30 cellular contexts compared by ENCODE assay signal in genomic region chr14:99382071-99382640, GRCh38.
"Had no signal": no experiment of that assay in that cellular context is flagged by ENCODE, and none has a peak within 500 bp of the region (broad histone marks: within the 10 kb centered on the region; RNA-seq: fewer than 3 reads in every experiment).

No MANE protein-coding gene starts in this region.

- H3K36me3 Mint-ChIP-seq: activated naive CD8-positive, alpha-beta T cell; natural killer cell treated with Interleukin-12 subunit alpha and Interleukin-12 subunit beta and Interleukin-15 and Interleukin-18, amount 100 ng/mL, for 72 hours; stimulated activated naive B cell treated with anti-CD40 and anti-IgM and Interleukin-4, amounts not matched to agents 10 μg/mL and 1 μg/mL and 100 μg/mL, for 72 hours; T-cell had no signal

- H3K4me3 Mint-ChIP-seq: activated B cell treated with CpG ODN at 0.5 μM for 24 hours; activated CD8-positive, alpha-beta T cell treated with anti-CD3 and anti-CD28 coated beads for 36 hours; activated naive CD8-positive, alpha-beta T cell; natural killer cell treated with Interleukin-12 subunit alpha and Interleukin-12 subunit beta and Interleukin-15 and Interleukin-18, amount 100 ng/mL, for 72 hours; stimulated activated naive B cell treated with anti-CD40 and anti-IgM and Interleukin-4, amounts not matched to agents 10 μg/mL and 1 μg/mL and 100 μg/mL, for 72 hours; T-cell had no signal

- DNase-seq: activated B cell treated with CpG ODN at 0.5 μM for 24 hours; activated CD4-positive, alpha-beta T cell treated with anti-CD3 and anti-CD28 coated beads, Interleukin-2, amount 50 U/mL, for 1 hour; activated CD8-positive, alpha-beta T cell treated with anti-CD3 and anti-CD28 coated beads for 36 hours; activated naive CD4-positive, alpha-beta T cell treated with Interleukin-2 at 50 U/mL for 16 hours; activated T-cell treated with anti-CD3 and anti-CD28 coated beads, Interleukin-2, amount 50 U/mL, for 48 hours; adrenal gland; dermis blood vessel endothelial cell; effector CD4-positive, alpha-beta T cell; islet precursor cell; left cardiac atrium; mesenchymal stem cell; ovary; small intestine; stimulated activated CD4-positive, alpha-beta T cell treated with anti-CD3 and anti-CD28 coated beads, Interleukin-1b, Interleukin-23, amount 100 ng/mL, for 48 hours; stimulated activated CD4-positive, alpha-beta T cell treated with anti-CD3 and anti-CD28 coated beads, Interleukin-4, amount 100 ng/mL, for 4 hours; stimulated activated CD8-positive, alpha-beta memory T cell treated with anti-CD3 and anti-CD28 coated beads, Interleukin-4, amount 100 ng/mL, for 48 hours; stimulated activated naive B cell treated with anti-CD40 and anti-IgM and Interleukin-4, amounts not matched to agents 10 μg/mL and 1 μg/mL and 100 μg/mL, for 72 hours; stomach; T-cell; thyroid gland; upper lobe of left lung had no signal

- H3K4me3 ChIP-seq: adrenal gland, body of pancreas, hepatocyte, ovary, right lobe of liver, stomach, thyroid gland, upper lobe of left lung, vagina had no signal

- H3K36me3 ChIP-seq: adrenal gland, ovary, right lobe of liver, stomach, thyroid gland, upper lobe of left lung, vagina had no signal

- H3K9me3 ChIP-seq: adrenal gland, body of pancreas, ovary, right lobe of liver, stomach, thyroid gland, upper lobe of left lung, vagina had no signal

- H3K27me3 ChIP-seq: body of pancreas, hepatocyte, ovary, right lobe of liver, thyroid gland, upper lobe of left lung, vagina had no signal

- H3K9me3 Mint-ChIP-seq: activated B cell treated with CpG ODN at 0.5 μM for 24 hours; activated CD8-positive, alpha-beta T cell treated with anti-CD3 and anti-CD28 coated beads for 36 hours; activated T-helper 2 cell treated with anti-CD3 and anti-CD28 coated beads, Interferon-gamma antibody, Interleukin-2, Interleukin-4, amounts not matched to agents 10 μg/mL and 5 μg/mL and 100 μg/mL, durations not matched to agents 14 hours and 24 hours and 36 hours; natural killer cell treated with Interleukin-12 subunit alpha and Interleukin-12 subunit beta and Interleukin-15 and Interleukin-18, amount 100 ng/mL, for 72 hours; stimulated activated naive B cell treated with anti-CD40 and anti-IgM and Interleukin-4, amounts not matched to agents 10 μg/mL and 1 μg/mL and 100 μg/mL, for 72 hours; T-cell had no signal

- H3K4me2 ChIP-seq: hepatocyte had no signal

- H3K27ac ChIP-seq: adrenal gland, body of pancreas, epithelial cell of prostate, hepatocyte, ovary, right lobe of liver, stomach, thyroid gland, upper lobe of left lung, vagina had no signal

- H2AFZ ChIP-seq: hepatocyte had no signal

- H3K27ac Mint-ChIP-seq: activated B cell treated with CpG ODN at 0.5 μM for 24 hours; activated CD8-positive, alpha-beta T cell treated with anti-CD3 and anti-CD28 coated beads for 36 hours; activated naive CD8-positive, alpha-beta T cell; activated T-helper 2 cell treated with anti-CD3 and anti-CD28 coated beads, Interferon-gamma antibody, Interleukin-2, Interleukin-4, amounts not matched to agents 10 μg/mL and 5 μg/mL and 100 μg/mL, durations not matched to agents 14 hours and 24 hours and 36 hours; progenitor cell of endocrine pancreas; stimulated activated naive B cell treated with anti-CD40 and anti-IgM and Interleukin-4, amounts not matched to agents 10 μg/mL and 1 μg/mL and 100 μg/mL, for 72 hours; T-cell had no signal

- H3K4me1 ChIP-seq: adrenal gland, stomach, thyroid gland, upper lobe of left lung, vagina had no signal

- ATAC-seq: activated CD8-positive, alpha-beta T cell treated with anti-CD3 and anti-CD28 coated beads for 36 hours; body of pancreas; left cardiac atrium; right lobe of liver; stimulated activated naive B cell treated with anti-CD40 and anti-IgM and Interleukin-4, amounts not matched to agents 10 μg/mL and 1 μg/mL and 100 μg/mL, for 72 hours; T-cell had no signal
